In genomic region chr17:42894283-42895184, GRCh38 we compare ENCODE assay signal across 14 cellular contexts. TPM values are rescaled to one million over a fixed set of nuclear protein-coding genes. Genes with fewer than 3 reads are reported as not detected.
DNase-seq lines count a peak whose midpoint lies in the region; ATAC-seq, FAIRE-seq and TF ChIP-seq lines count a peak whose summit lies in the region.
"Had no signal": no experiment of that assay in that cellular context is flagged by ENCODE, and none has a peak within 500 bp of the region (broad histone marks: within the 10 kb centered on the region; RNA-seq: fewer than 3 reads in every experiment).

No MANE protein-coding gene starts in this region.

- H3K9me3 ChIP-seq in SK-N-SH, result no peaks in the 10 kb centered on the region
- no peaks in the 10 kb centered on the region for H3K9me3 ChIP-seq in endothelial cell of umbilical vein (replicated peaks; ENCODE audit: control insufficient read depth, insufficient read depth, low read length)
- no peaks in the 10 kb centered on the region for H3K9me3 ChIP-seq in mucosa of rectum (ENCODE audit: control insufficient read depth in 2 of 2, low read length in 2 of 2)
- H3K9me3 ChIP-seq: Caco-2 had no signal

- peaks cover 22% of the 10 kb centered on the region for H3K27me3 Mint-ChIP-seq in activated T-helper 1 cell treated with anti-CD3 and anti-CD28 coated beads, Interleukin-12 subunit alpha, Interleukin-12 subunit beta, Interleukin-2, Interleukin-4 antibody, amounts not matched to agents 30 ng/mL and 10 ng/mL and 1 ng/mL, durations not matched to agents 14 hours and 24 hours and 36 hours (ENCODE audit: insufficient read depth)

- CTCF ChIA-PET in SK-N-SH (lab: Yijun Ruan, JAX), result interaction anchor here (0.8 kb wide), 1 partner anchor 17 kb away, joined by 3 read pairs; no protein-coding TSS in a partner anchor
- CTCF ChIA-PET in endothelial cell of umbilical vein (lab: Charles Lee), result interaction anchor here (1.3 kb wide), 1 partner anchor 9 kb away, joined by 4 read pairs; no protein-coding TSS in a partner anchor

- no peaks in the 10 kb centered on the region for H3K9me1 ChIP-seq in endothelial cell of umbilical vein (replicated peaks; ENCODE audit: control insufficient read depth, extremely low read depth, insufficient read depth, low read length)

- H3K36me3 ChIP-seq in SK-N-SH (replicated peaks in 1 of 2; ENCODE audit: control insufficient read depth in 1 of 2, insufficient read depth in 2 of 2, low read length in 1 of 2) (no peaks in the 10 kb centered on the region), endothelial cell of umbilical vein (ENCODE audit: control insufficient read depth in 2 of 2, extremely low read depth in 1 of 2, insufficient read depth in 2 of 2, low read length in 2 of 2) (no peaks in the 10 kb centered on the region), mucosa of rectum (ENCODE audit: control insufficient read depth in 2 of 2, insufficient read depth in 2 of 2, low read length in 2 of 2) (no peaks in the 10 kb centered on the region), urinary bladder (ENCODE audit: insufficient read depth) (no peaks in the 10 kb centered on the region)

- no peaks in the 10 kb centered on the region for H3K9me3 Mint-ChIP-seq in activated T-helper 1 cell treated with anti-CD3 and anti-CD28 coated beads, Interleukin-12 subunit alpha, Interleukin-12 subunit beta, Interleukin-2, Interleukin-4 antibody, amounts not matched to agents 30 ng/mL and 10 ng/mL and 1 ng/mL, durations not matched to agents 14 hours and 24 hours and 36 hours
- H3K9me3 Mint-ChIP-seq: activated naive CD8-positive, alpha-beta T cell treated with anti-CD3 and anti-CD28 coated beads, Interleukin-2, amount 10 ng/mL, durations not matched to agents 7 days and 5 days; neural crest cell had no signal

- no peak overlapping the region for H3K27ac Mint-ChIP-seq in activated T-helper 1 cell treated with anti-CD3 and anti-CD28 coated beads, Interleukin-12 subunit alpha, Interleukin-12 subunit beta, Interleukin-2, Interleukin-4 antibody, amounts not matched to agents 30 ng/mL and 10 ng/mL and 1 ng/mL, durations not matched to agents 14 hours and 24 hours and 36 hours
- H3K27ac Mint-ChIP-seq: activated naive CD8-positive, alpha-beta T cell treated with anti-CD3 and anti-CD28 coated beads, Interleukin-2, amount 10 ng/mL, durations not matched to agents 7 days and 5 days had no signal

- H3K4me1 ChIP-seq in SK-N-SH (ENCODE audit: control insufficient read depth in 1 of 2, insufficient read depth in 2 of 2, low read depth in 1 of 2, low read length in 1 of 2) (no peaks in the 10 kb centered on the region), endothelial cell of umbilical vein (ENCODE audit: control insufficient read depth, extremely low read depth, insufficient read depth, low read length) (peaks cover 25% of the 10 kb centered on the region), mucosa of rectum (ENCODE audit: control insufficient read depth in 2 of 2, insufficient read depth in 2 of 2, low read length in 2 of 2) (peaks cover 18 to 22% of the 10 kb centered on the region in 2 donors), urinary bladder (ENCODE audit: insufficient read depth) (peaks cover 1% of the 10 kb centered on the region)

- peaks cover 6% of the 10 kb centered on the region for H3F3A ChIP-seq in SK-N-SH (replicated peaks; ENCODE audit: insufficient read depth)

- H3K9ac ChIP-seq in SK-N-SH, result no peak overlapping the region
- H3K9ac ChIP-seq in endothelial cell of umbilical vein (replicated peaks; ENCODE audit: extremely low read depth, insufficient read depth, low read length), result no peak overlapping the region
- H3K9ac ChIP-seq in mucosa of rectum (ENCODE audit: low read depth in 1 of 2, low read length in 2 of 2), result no peak overlapping the region

- intact Hi-C loops in endothelial cell of umbilical vein (cut with micrococcal nuclease), result loop anchor here (2.0 kb wide), 2 partner anchors 22 to 34 kb away; no protein-coding TSS in a partner anchor
- intact Hi-C loops in activated T-helper 1 cell treated with anti-CD3 and anti-CD28 coated beads, Interleukin-12 subunit alpha, Interleukin-12 subunit beta, Interleukin-2, Interleukin-4 antibody, amounts not matched to agents 30 ng/mL and 10 ng/mL and 1 ng/mL, durations not matched to agents 14 hours and 24 hours and 36 hours (cut with micrococcal nuclease), result no loop called here

- no peak for TF ChIP-seq RAD21 in SK-N-SH (IDR thresholded peaks at IDR 0.05; ENCODE audit: low read length)

- no peaks in the 10 kb centered on the region for H4K20me1 ChIP-seq in SK-N-SH (ENCODE audit: insufficient read depth)
- no peaks in the 10 kb centered on the region for H4K20me1 ChIP-seq in endothelial cell of umbilical vein (replicated peaks; ENCODE audit: control insufficient read depth, extremely low read depth, insufficient read depth, low read length)

- no peak for TF ChIP-seq EP300 in SK-N-SH (IDR thresholded peaks at IDR 0.05; ENCODE audit: borderline replicate concordance in 1 of 2, low read depth in 1 of 2, low read length in 1 of 2)

- no peaks in the 10 kb centered on the region for H3K4me1 Mint-ChIP-seq in activated T-helper 1 cell treated with anti-CD3 and anti-CD28 coated beads, Interleukin-12 subunit alpha, Interleukin-12 subunit beta, Interleukin-2, Interleukin-4 antibody, amounts not matched to agents 30 ng/mL and 10 ng/mL and 1 ng/mL, durations not matched to agents 14 hours and 24 hours and 36 hours (ENCODE audit: low read depth)
- H3K4me1 Mint-ChIP-seq: neural crest cell had no signal

- H3K36me3 Mint-ChIP-seq in activated T-helper 1 cell treated with anti-CD3 and anti-CD28 coated beads, Interleukin-12 subunit alpha, Interleukin-12 subunit beta, Interleukin-2, Interleukin-4 antibody, amounts not matched to agents 30 ng/mL and 10 ng/mL and 1 ng/mL, durations not matched to agents 14 hours and 24 hours and 36 hours (ENCODE audit: low read depth), result no peaks in the 10 kb centered on the region
- H3K36me3 Mint-ChIP-seq: activated naive CD8-positive, alpha-beta T cell treated with anti-CD3 and anti-CD28 coated beads, Interleukin-2, amount 10 ng/mL, durations not matched to agents 7 days and 5 days had no signal

- H3K4me2 ChIP-seq in SK-N-SH (no peak overlapping the region; the same call in 1 of the 2 replicates), endothelial cell of umbilical vein (ENCODE audit: insufficient read depth, low read length) (peak overlapping the region; percentile 66)

- ATAC-seq in SK-N-SH treated with all-trans-retinoic acid at 6 μM for 48 hours, result no peak; the same call in 2 of the 3 replicates

- TF ChIP-seq CTCF in SK-N-SH (IDR thresholded peaks at IDR 0.05) (no peak), endothelial cell of umbilical vein (IDR thresholded peaks at IDR 0.05; ENCODE audit: extremely low read depth in 1 of 2, insufficient read depth in 1 of 2, low read depth in 1 of 2, low read length in 2 of 2) (no peak)

- H3K27me3 ChIP-seq in SK-N-SH (ENCODE audit: insufficient read depth) (peaks cover 5% of the 10 kb centered on the region; the same call in 1 of the 2 replicates), endothelial cell of umbilical vein (ENCODE audit: control insufficient read depth in 2 of 2, insufficient read depth in 2 of 2, low read length in 2 of 2) (no peaks in the 10 kb centered on the region), mucosa of rectum (ENCODE audit: control insufficient read depth in 2 of 2, insufficient read depth in 2 of 2, low read length in 2 of 2) (peaks cover 5 to 9% of the 10 kb centered on the region in 2 donors)

- H3K9me2 ChIP-seq in SK-N-SH, result no peaks in the 10 kb centered on the region

- DNase-seq in SK-N-SH, result no peak
- DNase-seq in endothelial cell of umbilical vein (ENCODE audit: low read depth, low spot score), result peak; percentile 8
- no peak for DNase-seq in GM12892 (ENCODE audit: insufficient read length)
- no peak for DNase-seq in medulla oblongata (ENCODE audit: extremely low spot score)
- no peak for DNase-seq in activated T-helper 1 cell treated with anti-CD3 and anti-CD28 coated beads, Interleukin-12 subunit alpha, Interleukin-12 subunit beta, Interleukin-2, Interleukin-4 antibody, amounts not matched to agents 30 ng/mL and 10 ng/mL and 1 ng/mL, durations not matched to agents 14 hours and 24 hours and 36 hours (ENCODE audit: low spot score)
- DNase-seq: activated CD8-positive, alpha-beta memory T cell treated with anti-CD3 and anti-CD28 coated beads, Interleukin-2, amount 50 U/mL, for 48 hours; activated naive CD8-positive, alpha-beta T cell treated with anti-CD3 and anti-CD28 coated beads, Interleukin-2, amount 10 ng/mL, durations not matched to agents 7 days and 5 days; NCI-H2171 treated with DMSO at 0.1 percent for 48 hours had no signal

- BruUV-seq in endothelial cell of umbilical vein (replicated peaks; lab: Mats Ljungman, UMichigan), result no TSS peak

- dilution Hi-C loops in endothelial cell of umbilical vein (cut with MboI; ENCODE audit: extremely low pct_ligation_motif_present, low sequenced_read_pairs), result no loop called here

- H3K4me3 ChIP-seq in SK-N-SH (ENCODE audit: low read depth in 2 of 2, low read length in 1 of 2) (no peak overlapping the region), endothelial cell of umbilical vein (replicated peaks in 1 of 3; ENCODE audit: insufficient read depth in 1 of 3, low read depth in 1 of 3, low read length in 3 of 3) (no peak overlapping the region), mucosa of rectum (ENCODE audit: low read length in 2 of 2) (peak overlapping the region; percentile 22 to 55), urinary bladder (ENCODE audit: low read depth, low read length) (no peak overlapping the region)

- H3K27ac ChIP-seq in SK-N-SH (ENCODE audit: low read depth in 2 of 2, low read length in 1 of 2) (no peak overlapping the region; a peak in 1 of 4 replicates), endothelial cell of umbilical vein (ENCODE audit: insufficient read depth, low read depth, low read length) (peak overlapping the region; percentile 81), mucosa of rectum (ENCODE audit: low read depth in 2 of 2, low read length in 2 of 2) (peak overlapping the region in 1 of 2 donors; percentile 11), urinary bladder (ENCODE audit: low read depth) (peak overlapping the region; percentile 48)

- 76% methylated on average over 12 of the region's 12 CpGs for WGBS in SK-N-SH (ENCODE audit: low lambda C conversion rate)
- 86% methylated on average over 12 of the region's 12 CpGs for WGBS in urinary bladder

- FAIRE-seq in endothelial cell of umbilical vein (lab: Jason Lieb, UNC) (no peak), GM12892 (lab: Jason Lieb, UNC) (no peak)
- FAIRE-seq: A204.1 had no signal

- H3K4me3 Mint-ChIP-seq in activated T-helper 1 cell treated with anti-CD3 and anti-CD28 coated beads, Interleukin-12 subunit alpha, Interleukin-12 subunit beta, Interleukin-2, Interleukin-4 antibody, amounts not matched to agents 30 ng/mL and 10 ng/mL and 1 ng/mL, durations not matched to agents 14 hours and 24 hours and 36 hours, result no peak overlapping the region
- H3K4me3 Mint-ChIP-seq: activated naive CD8-positive, alpha-beta T cell treated with anti-CD3 and anti-CD28 coated beads, Interleukin-2, amount 10 ng/mL, durations not matched to agents 7 days and 5 days; neural crest cell had no signal

- H2AFZ ChIP-seq in SK-N-SH (ENCODE audit: low read depth) (0 out of 2 replicates have a peak overlapping the region, but pooled peaks have one; percentile 17), endothelial cell of umbilical vein (ENCODE audit: low read depth, low read length) (peak overlapping the region; percentile 43)

- H3K79me2 ChIP-seq in SK-N-SH (ENCODE audit: insufficient read depth) (no peaks in the 10 kb centered on the region), endothelial cell of umbilical vein (ENCODE audit: control insufficient read depth, insufficient read depth, low read length) (no peaks in the 10 kb centered on the region)

- no peak for TF ChIP-seq POLR2A in endothelial cell of umbilical vein (IDR thresholded peaks at IDR 0.05; ENCODE audit: low read depth, low read length)
- TF ChIP-seq POLR2A in GM12892 (IDR thresholded peaks at IDR 0.05; ENCODE audit: low read depth, low read length), result no peak

- POLR2A ChIA-PET in SK-N-SH (lab: Yijun Ruan, JAX), result no interaction called here
- POLR2A ChIA-PET in endothelial cell of umbilical vein (lab: Charles Lee), result no interaction called here

RNA-seq across cellular contexts. Expression of gene G6PC1, which starts 6.1 kb away (rescaled TPM):
- polyA plus RNA-seq in SK-N-SH (2012; rRNA removed) (not detected in 2 replicates), endothelial cell of umbilical vein (not detected in 2 replicates), urinary bladder (0.15 TPM)
- not detected in 2 replicates for polyA plus RNA-seq in SK-N-SH (2012; cell fraction: cytosol; rRNA removed)
- polyA plus RNA-seq in SK-N-SH (2012; cell fraction: nucleus; rRNA removed), result not detected in 2 replicates
- total RNA-seq in endothelial cell of umbilical vein (not detected in 2 replicates), urinary bladder (not detected)
- not detected in 2 replicates for polyA plus RNA-seq in endothelial cell of umbilical vein (2011; cell fraction: cytosol; rRNA removed)
- polyA plus RNA-seq in endothelial cell of umbilical vein (2011; cell fraction: nucleus; rRNA removed), result not detected in 2 replicates
- polyA plus RNA-seq in endothelial cell of umbilical vein (2012), result 0.11 TPM in 1 of 2 replicates, not detected in the other
- polyA minus RNA-seq in endothelial cell of umbilical vein, result not detected in 2 replicates
- polyA minus RNA-seq in endothelial cell of umbilical vein (2011; cell fraction: cytosol; rRNA and poly(A)+ RNA removed), result not detected
- not detected in 2 replicates for polyA minus RNA-seq in endothelial cell of umbilical vein (2011; cell fraction: nucleus; rRNA and poly(A)+ RNA removed)
- polyA plus RNA-seq in GM12892 (2012; ENCODE audit: missing spikeins), result 0.38 TPM
- total RNA-seq in activated T-helper 1 cell treated with anti-CD3 and anti-CD28 coated beads, Interleukin-12 subunit alpha, Interleukin-12 subunit beta, Interleukin-2, Interleukin-4 antibody, amounts not matched to agents 30 ng/mL and 10 ng/mL and 1 ng/mL, durations not matched to agents 14 hours and 24 hours and 36 hours, result not detected in 2 replicates
- total RNA-seq: activated naive CD8-positive, alpha-beta T cell treated with anti-CD3 and anti-CD28 coated beads, Interleukin-2, amount 10 ng/mL, durations not matched to agents 7 days and 5 days; Caco-2; neural crest cell had no signal

RNA-seq across cellular contexts. Expression of gene AOC3, which starts 43.5 kb away (rescaled TPM):
- polyA plus RNA-seq in SK-N-SH (2012; rRNA removed), result 0.03 and 0.08 TPM in 2 replicates
- 0.03 TPM in 1 of 2 replicates, not detected in the other for polyA plus RNA-seq in SK-N-SH (2012; cell fraction: cytosol; rRNA removed)
- 0.37 and 0.45 TPM in 2 replicates for polyA plus RNA-seq in SK-N-SH (2012; cell fraction: nucleus; rRNA removed)
- total RNA-seq in endothelial cell of umbilical vein, result 0.27 and 0.44 TPM in 2 replicates
- 0.11 and 0.19 TPM in 2 replicates for polyA plus RNA-seq in endothelial cell of umbilical vein
- polyA plus RNA-seq in endothelial cell of umbilical vein (2011; cell fraction: cytosol; rRNA removed), result 0.06 and 0.11 TPM in 2 replicates
- polyA plus RNA-seq in endothelial cell of umbilical vein (2011; cell fraction: nucleus; rRNA removed), result 1.3 and 1.6 TPM in 2 replicates
- 0.16 and 0.20 TPM in 2 replicates for polyA plus RNA-seq in endothelial cell of umbilical vein (2012)
- polyA minus RNA-seq in endothelial cell of umbilical vein, result 0.11 and 0.32 TPM in 2 replicates
- polyA minus RNA-seq in endothelial cell of umbilical vein (2011; cell fraction: cytosol; rRNA and poly(A)+ RNA removed), result not detected
- polyA minus RNA-seq in endothelial cell of umbilical vein (2011; cell fraction: nucleus; rRNA and poly(A)+ RNA removed), result 0.38 and 0.43 TPM in 2 replicates
- total RNA-seq in urinary bladder, result 40.6 TPM
- 319 TPM for polyA plus RNA-seq in urinary bladder
- polyA plus RNA-seq in GM12892 (2012; ENCODE audit: missing spikeins), result 0.89 TPM
- total RNA-seq in activated T-helper 1 cell treated with anti-CD3 and anti-CD28 coated beads, Interleukin-12 subunit alpha, Interleukin-12 subunit beta, Interleukin-2, Interleukin-4 antibody, amounts not matched to agents 30 ng/mL and 10 ng/mL and 1 ng/mL, durations not matched to agents 14 hours and 24 hours and 36 hours, result 1.9 and 3.7 TPM in 2 replicates

RNA-seq across cellular contexts. Expression of gene AOC2, which starts 50.2 kb away (rescaled TPM):
- 0.24 and 0.33 TPM in 2 replicates for polyA plus RNA-seq in SK-N-SH (2012; rRNA removed)
- polyA plus RNA-seq in SK-N-SH (2012; cell fraction: cytosol; rRNA removed), result 0.06 and 0.22 TPM in 2 replicates
- polyA plus RNA-seq in SK-N-SH (2012; cell fraction: nucleus; rRNA removed), result 1.3 and 1.4 TPM in 2 replicates
- total RNA-seq in endothelial cell of umbilical vein, result 1.6 and 1.9 TPM in 2 replicates
- 0.62 and 0.65 TPM in 2 replicates for polyA plus RNA-seq in endothelial cell of umbilical vein
- 0.28 and 0.34 TPM in 2 replicates for polyA plus RNA-seq in endothelial cell of umbilical vein (2011; cell fraction: cytosol; rRNA removed)
- polyA plus RNA-seq in endothelial cell of umbilical vein (2011; cell fraction: nucleus; rRNA removed), result 2.7 and 3.2 TPM in 2 replicates
- 0.53 and 0.63 TPM in 2 replicates for polyA plus RNA-seq in endothelial cell of umbilical vein (2012)
- 1.3 and 2.4 TPM in 2 replicates for polyA minus RNA-seq in endothelial cell of umbilical vein
- 0.51 TPM for polyA minus RNA-seq in endothelial cell of umbilical vein (2011; cell fraction: cytosol; rRNA and poly(A)+ RNA removed)
- polyA minus RNA-seq in endothelial cell of umbilical vein (2011; cell fraction: nucleus; rRNA and poly(A)+ RNA removed), result 3.8 and 4.3 TPM in 2 replicates
- total RNA-seq in urinary bladder, result 0.42 TPM
- polyA plus RNA-seq in urinary bladder, result 2.1 TPM
- 0.89 TPM for polyA plus RNA-seq in GM12892 (2012; ENCODE audit: missing spikeins)
- total RNA-seq in activated T-helper 1 cell treated with anti-CD3 and anti-CD28 coated beads, Interleukin-12 subunit alpha, Interleukin-12 subunit beta, Interleukin-2, Interleukin-4 antibody, amounts not matched to agents 30 ng/mL and 10 ng/mL and 1 ng/mL, durations not matched to agents 14 hours and 24 hours and 36 hours, result 3.6 and 4.0 TPM in 2 replicates

Comparison
In these comparisons a context has a peak if more than half of its experiments do, and no peak if none do; other contexts are left out.
1. H3K27ac ChIP-seq: peak in endothelial cell of umbilical vein (single experiment) and urinary bladder (single experiment); none in SK-N-SH (0 of 2).
2. H3K4me3 ChIP-seq: peak in mucosa of rectum (2 of 2); none in SK-N-SH (0 of 2), endothelial cell of umbilical vein (0 of 3) and urinary bladder (single experiment).